24 cellular contexts compared by ENCODE assay signal in genomic region chr19:28884786-28885476, GRCh38.
"Had no signal": no experiment of that assay in that cellular context is flagged by ENCODE, and none has a peak within 500 bp of the region (broad histone marks: within the 10 kb centered on the region; RNA-seq: fewer than 3 reads in every experiment).

No MANE protein-coding gene starts in this region.

- H3K27me3 ChIP-seq: body of pancreas, cardiac muscle cell, neural progenitor cell had no signal

- H3K4me3 ChIP-seq: body of pancreas, cardiac muscle cell, neural progenitor cell, thoracic aorta had no signal

- H2AFZ ChIP-seq: neural progenitor cell had no signal

- ATAC-seq: activated CD4-positive, CD25-positive, alpha-beta regulatory T cell treated with anti-CD3 and anti-CD28 coated beads, Interleukin-2, amount 50 U/mL, for 24 hours; activated CD8-positive, alpha-beta memory T cell treated with anti-CD3 and anti-CD28 coated beads, Interleukin-2, amount 10 ng/mL, durations not matched to agents 7 days and 5 days; activated CD8-positive, alpha-beta T cell treated with anti-CD3 and anti-CD28 coated beads for 36 hours; activated naive CD8-positive, alpha-beta T cell treated with anti-CD3 and anti-CD28 coated beads, Interleukin-2, amount 50 U/mL, for 24 hours; body of pancreas; naive thymus-derived CD8-positive, alpha-beta T cell; stimulated activated naive B cell treated with anti-CD40 and anti-IgM and Interleukin-4, amounts not matched to agents 10 μg/mL and 1 μg/mL and 100 μg/mL, for 72 hours had no signal

- H3K4me2 ChIP-seq: neural progenitor cell had no signal

- H3K27ac ChIP-seq: body of pancreas, cardiac muscle cell, neural progenitor cell, thoracic aorta, VCaP had no signal

- DNase-seq: activated CD4-positive, alpha-beta T cell treated with anti-CD3 and anti-CD28 coated beads, Interleukin-2, amount 10 ng/mL, durations not matched to agents 24 days and 14 days; activated CD8-positive, alpha-beta memory T cell treated with anti-CD3 and anti-CD28 coated beads, Interleukin-2, amount 10 ng/mL, durations not matched to agents 7 days and 5 days; activated CD8-positive, alpha-beta T cell treated with anti-CD3 and anti-CD28 coated beads for 36 hours; activated gamma-delta T cell; activated naive CD4-positive, alpha-beta T cell treated with anti-CD3 and anti-CD28 coated beads, Interleukin-2, amount 50 U/mL, for 16 hours; activated naive CD8-positive, alpha-beta T cell treated with anti-CD3 and anti-CD28 coated beads, Interleukin-2, amount 50 U/mL, for 24 hours; activated T-cell treated with anti-CD3 and anti-CD28 coated beads for 4 hours; anterior cingulate cortex; body of pancreas; effector CD4-positive, alpha-beta T cell; erythroblast; naive thymus-derived CD8-positive, alpha-beta T cell; stimulated activated CD4-positive, alpha-beta T cell treated with anti-CD3 and anti-CD28 coated beads, Interleukin-2, amount 100 ng/mL, for 48 hours; stimulated activated CD8-positive, alpha-beta memory T cell treated with anti-CD3 and anti-CD28 coated beads, Interleukin-4, amount 100 ng/mL, for 48 hours; stimulated activated naive B cell treated with anti-CD40 and anti-IgM and Interleukin-4, amounts not matched to agents 10 μg/mL and 1 μg/mL and 100 μg/mL, for 72 hours had no signal

- H3K9me3 ChIP-seq: body of pancreas, thoracic aorta had no signal

- H3K36me3 ChIP-seq: cardiac muscle cell, neural progenitor cell, thoracic aorta had no signal

- H3K4me3 Mint-ChIP-seq: activated CD4-positive, alpha-beta T cell treated with anti-CD3 and anti-CD28 coated beads, Interleukin-2, amount 10 ng/mL, durations not matched to agents 24 days and 14 days; activated CD8-positive, alpha-beta memory T cell treated with anti-CD3 and anti-CD28 coated beads, Interleukin-2, amount 10 ng/mL, durations not matched to agents 7 days and 5 days; activated CD8-positive, alpha-beta T cell treated with anti-CD3 and anti-CD28 coated beads for 36 hours; activated naive CD8-positive, alpha-beta T cell treated with anti-CD3 and anti-CD28 coated beads, Interleukin-2, amount 50 U/mL, for 24 hours; dendritic cell treated with granulocyte-macrophage colony-stimulating factor and Interleukin-4, amounts not matched to agents 40 ng/mL and 50 ng/mL, for 4 days; naive thymus-derived CD8-positive, alpha-beta T cell; stimulated activated naive B cell treated with anti-CD40 and anti-IgM and Interleukin-4, amounts not matched to agents 10 μg/mL and 1 μg/mL and 100 μg/mL, for 72 hours; type B pancreatic cell had no signal

- H3K9ac ChIP-seq: neural progenitor cell had no signal

- FAIRE-seq: frontal cortex, keratinocyte had no signal

- H3K4me1 Mint-ChIP-seq: activated CD4-positive, alpha-beta T cell treated with anti-CD3 and anti-CD28 coated beads, Interleukin-2, amount 10 ng/mL, durations not matched to agents 24 days and 14 days; activated CD8-positive, alpha-beta memory T cell treated with anti-CD3 and anti-CD28 coated beads, Interleukin-2, amount 10 ng/mL, durations not matched to agents 7 days and 5 days; naive thymus-derived CD8-positive, alpha-beta T cell had no signal

- H3K27me3 Mint-ChIP-seq: activated CD8-positive, alpha-beta memory T cell treated with anti-CD3 and anti-CD28 coated beads, Interleukin-2, amount 10 ng/mL, durations not matched to agents 7 days and 5 days; activated naive CD8-positive, alpha-beta T cell treated with anti-CD3 and anti-CD28 coated beads, Interleukin-2, amount 50 U/mL, for 24 hours had no signal

- H3K27ac Mint-ChIP-seq: activated CD4-positive, alpha-beta T cell treated with anti-CD3 and anti-CD28 coated beads, Interleukin-2, amount 10 ng/mL, durations not matched to agents 24 days and 14 days; activated CD8-positive, alpha-beta memory T cell treated with anti-CD3 and anti-CD28 coated beads, Interleukin-2, amount 10 ng/mL, durations not matched to agents 7 days and 5 days; activated CD8-positive, alpha-beta T cell treated with anti-CD3 and anti-CD28 coated beads for 36 hours; activated naive CD8-positive, alpha-beta T cell treated with anti-CD3 and anti-CD28 coated beads, Interleukin-2, amount 50 U/mL, for 24 hours; dendritic cell treated with granulocyte-macrophage colony-stimulating factor and Interleukin-4, amounts not matched to agents 40 ng/mL and 50 ng/mL, for 4 days; neural progenitor cell; stimulated activated naive B cell treated with anti-CD40 and anti-IgM and Interleukin-4, amounts not matched to agents 10 μg/mL and 1 μg/mL and 100 μg/mL, for 72 hours; type B pancreatic cell had no signal

- H3K9me3 Mint-ChIP-seq: activated CD4-positive, alpha-beta T cell treated with anti-CD3 and anti-CD28 coated beads, Interleukin-2, amount 10 ng/mL, durations not matched to agents 24 days and 14 days; activated CD8-positive, alpha-beta T cell treated with anti-CD3 and anti-CD28 coated beads for 36 hours; activated naive CD8-positive, alpha-beta T cell treated with anti-CD3 and anti-CD28 coated beads, Interleukin-2, amount 50 U/mL, for 24 hours; dendritic cell treated with granulocyte-macrophage colony-stimulating factor and Interleukin-4, amounts not matched to agents 40 ng/mL and 50 ng/mL, for 4 days; type B pancreatic cell had no signal

- H3K36me3 Mint-ChIP-seq: activated CD8-positive, alpha-beta memory T cell treated with anti-CD3 and anti-CD28 coated beads, Interleukin-2, amount 10 ng/mL, durations not matched to agents 7 days and 5 days; naive thymus-derived CD8-positive, alpha-beta T cell; neural progenitor cell; stimulated activated naive B cell treated with anti-CD40 and anti-IgM and Interleukin-4, amounts not matched to agents 10 μg/mL and 1 μg/mL and 100 μg/mL, for 72 hours; type B pancreatic cell had no signal
